ENCODE assay signal across 15 cellular contexts in the genomic region with DNA sequence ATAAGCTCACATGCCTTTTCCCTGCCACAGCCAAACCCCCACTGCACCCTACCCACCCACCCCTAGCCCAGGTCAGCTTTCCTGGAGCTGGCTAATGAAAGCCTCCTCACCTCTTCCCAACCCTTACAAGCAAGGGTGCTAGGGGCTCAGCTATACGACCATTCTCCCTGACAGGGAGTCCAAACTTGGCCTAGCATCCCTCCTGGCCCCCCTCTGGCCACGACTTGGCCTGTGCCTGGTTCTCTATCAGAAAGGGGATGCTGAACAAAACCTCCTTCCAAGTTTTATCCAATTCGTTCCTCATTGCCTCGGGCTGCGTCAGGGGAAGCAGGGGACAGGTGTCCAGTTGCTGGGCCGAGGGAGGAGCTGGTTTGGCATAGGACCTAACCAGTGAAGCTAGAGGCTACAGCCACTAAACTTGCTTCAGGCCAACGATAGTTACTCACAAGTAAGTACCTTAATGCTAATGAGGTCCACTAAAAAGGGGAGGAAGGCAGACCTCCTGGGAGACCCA. TPM values are rescaled to one million over a fixed set of nuclear protein-coding genes. Genes with fewer than 3 reads are reported as not detected.
DNase-seq lines count a peak whose midpoint lies in the region; ATAC-seq and TF ChIP-seq lines count a peak whose summit lies in the region.
"Had no signal": no experiment of that assay in that cellular context is flagged by ENCODE, and none has a peak within 500 bp of the region (broad histone marks: within the 10 kb centered on the region; RNA-seq: fewer than 3 reads in every experiment).

No MANE protein-coding gene starts in this region.

- H3K36me3 ChIP-seq in osteoblast (ENCODE audit: insufficient read depth, low read length) = no peaks in the 10 kb centered on the region

- no peaks in the 10 kb centered on the region for H3K4me1 Mint-ChIP-seq in activated CD8-positive, alpha-beta memory T cell treated with anti-CD3 and anti-CD28 coated beads, Interleukin-2, amount 10 ng/mL, durations not matched to agents 7 days and 5 days
- H3K4me1 Mint-ChIP-seq in activated CD8-positive, alpha-beta T cell treated with anti-CD3 and anti-CD28 coated beads for 36 hours (ENCODE audit: low read depth) = no peaks in the 10 kb centered on the region
- H3K4me1 Mint-ChIP-seq: CD14-positive monocyte; CD4-positive, alpha-beta memory T cell had no signal

- H3K4me1 ChIP-seq in osteoblast (ENCODE audit: insufficient read depth, low read length) = peaks cover 4% of the 10 kb centered on the region

- no peak overlapping the region for H3K27ac Mint-ChIP-seq in activated CD8-positive, alpha-beta memory T cell treated with anti-CD3 and anti-CD28 coated beads, Interleukin-2, amount 10 ng/mL, durations not matched to agents 7 days and 5 days
- no peak overlapping the region for H3K27ac Mint-ChIP-seq in activated CD8-positive, alpha-beta T cell treated with anti-CD3 and anti-CD28 coated beads for 36 hours
- H3K27ac Mint-ChIP-seq: CD14-positive monocyte had no signal

- POLR2A ChIA-PET in activated CD8-positive, alpha-beta T cell treated with anti-CD3 and anti-CD28 coated beads for 36 hours (lab: Charles Lee) = interaction anchor here (0.5 kb wide), 1 partner anchor 60 kb away, joined by 3 read pairs; no protein-coding TSS in a partner anchor

- H3K27ac ChIP-seq in osteoblast (ENCODE audit: low read depth, low read length) (no peak overlapping the region), dorsolateral prefrontal cortex (peak overlapping the region in 21 of 59 donors; percentile 5 to 76 (median 56))

- no peak overlapping the region for H3K4me2 ChIP-seq in osteoblast (ENCODE audit: insufficient read depth, low read length)

- CTCF ChIA-PET in activated CD8-positive, alpha-beta memory T cell treated with anti-CD3 and anti-CD28 coated beads, Interleukin-2, amount 10 ng/mL, durations not matched to agents 7 days and 5 days (lab: Charles Lee) = interaction anchor here (1.3 to 2.5 kb wide), 2 partner anchors 14 to 86 kb away, joined by 5 to 16 read pairs; no protein-coding TSS in a partner anchor
- CTCF ChIA-PET in activated CD8-positive, alpha-beta T cell treated with anti-CD3 and anti-CD28 coated beads for 36 hours (lab: Charles Lee) = interaction anchor here (1.0 to 2.2 kb wide), 2 partner anchors 14 to 66 kb away, joined by 3 to 15 read pairs; no protein-coding TSS in a partner anchor

- in situ Hi-C loops in GM13977 (cut with MboI; ENCODE audit: low pct_unique_long_range_greater_than_20kb, low sequenced_read_pairs, unreplicated experiment) = no loop called here

- peak; percentile 33 for DNase-seq in activated CD8-positive, alpha-beta memory T cell treated with anti-CD3 and anti-CD28 coated beads, Interleukin-2, amount 50 U/mL, for 48 hours
- DNase-seq in activated CD8-positive, alpha-beta memory T cell treated with anti-CD3 and anti-CD28 coated beads, Interleukin-2, amount 10 ng/mL, durations not matched to agents 7 days and 5 days = no peak
- peak; percentile 9 for DNase-seq in GM13977 (ENCODE audit: low spot score)
- DNase-seq in osteoblast (ENCODE audit: insufficient read length, low spot score, missing footprints) = peak; percentile 34
- DNase-seq in activated CD8-positive, alpha-beta T cell treated with anti-CD3 and anti-CD28 coated beads for 36 hours = no peak
- no peak for DNase-seq in dorsolateral prefrontal cortex
- no peak for DNase-seq in NCI-H1092 treated with DMSO at 0.1 percent for 48 hours (lab: John Stamatoyannopoulos, UW)
- DNase-seq: AML-193; CD4-positive, alpha-beta memory T cell; DMS79 treated with DMSO at 0.1 percent for 48 hours; GF-D8; HCEC 1CT had no signal

- no peaks in the 10 kb centered on the region for H4K20me1 ChIP-seq in osteoblast (ENCODE audit: insufficient read depth, low read length)

- TF ChIP-seq CTCF in GM13977 (IDR thresholded peaks at IDR 0.05; ENCODE audit: extremely low read depth, insufficient read depth, missing control alignments) (no peak), osteoblast (IDR thresholded peaks at IDR 0.05; ENCODE audit: extremely low read depth, low read depth, low read length) (no peak), dorsolateral prefrontal cortex (IDR thresholded peaks at IDR 0.05 in 54 of 56, conservative IDR thresholded peaks at IDR 0.05 in 2 of 56; ENCODE audit: low read depth in 1 of 56, partially characterized antibody in 56 of 56) (no peak)
- no peak for TF ChIP-seq CTCF in activated CD8-positive, alpha-beta T cell treated with anti-CD3 and anti-CD28 coated beads for 36 hours (IDR thresholded peaks at IDR 0.05)

- no peak overlapping the region for H2AFZ ChIP-seq in osteoblast (ENCODE audit: low read length)

- H3K9me3 ChIP-seq in osteoblast (ENCODE audit: low read depth, low read length) = no peaks in the 10 kb centered on the region

- no peak for ATAC-seq in activated CD8-positive, alpha-beta memory T cell treated with anti-CD3 and anti-CD28 coated beads, Interleukin-2, amount 10 ng/mL, durations not matched to agents 7 days and 5 days
- no peak for ATAC-seq in activated CD8-positive, alpha-beta T cell treated with anti-CD3 and anti-CD28 coated beads for 36 hours
- ATAC-seq: GM12878 had no signal

- H3K4me3 Mint-ChIP-seq in activated CD8-positive, alpha-beta memory T cell treated with anti-CD3 and anti-CD28 coated beads, Interleukin-2, amount 10 ng/mL, durations not matched to agents 7 days and 5 days = no peak overlapping the region
- H3K4me3 Mint-ChIP-seq in activated CD8-positive, alpha-beta T cell treated with anti-CD3 and anti-CD28 coated beads for 36 hours = no peak overlapping the region
- H3K4me3 Mint-ChIP-seq: CD14-positive monocyte; CD4-positive, alpha-beta memory T cell had no signal

- intact Hi-C loops in activated CD8-positive, alpha-beta T cell treated with anti-CD3 and anti-CD28 coated beads for 36 hours (cut with micrococcal nuclease) = no loop called here
- intact Hi-C loops in dorsolateral prefrontal cortex (cut with DNase I) = no loop called here

- H3K79me2 ChIP-seq in osteoblast (ENCODE audit: insufficient read depth, low read length) = no peaks in the 10 kb centered on the region

- no peaks in the 10 kb centered on the region for H3K36me3 Mint-ChIP-seq in activated CD8-positive, alpha-beta memory T cell treated with anti-CD3 and anti-CD28 coated beads, Interleukin-2, amount 10 ng/mL, durations not matched to agents 7 days and 5 days
- no peaks in the 10 kb centered on the region for H3K36me3 Mint-ChIP-seq in activated CD8-positive, alpha-beta T cell treated with anti-CD3 and anti-CD28 coated beads for 36 hours (ENCODE audit: low read depth)
- H3K36me3 Mint-ChIP-seq: CD14-positive monocyte had no signal

- H3K4me3 ChIP-seq in osteoblast (ENCODE audit: insufficient read depth, low read length) = no peak overlapping the region
- no peak overlapping the region for H3K4me3 ChIP-seq in dorsolateral prefrontal cortex
- H3K4me3 ChIP-seq: GM12878 had no signal

- no peaks in the 10 kb centered on the region for H3K27me3 Mint-ChIP-seq in activated CD8-positive, alpha-beta memory T cell treated with anti-CD3 and anti-CD28 coated beads, Interleukin-2, amount 10 ng/mL, durations not matched to agents 7 days and 5 days
- no peaks in the 10 kb centered on the region for H3K27me3 Mint-ChIP-seq in activated CD8-positive, alpha-beta T cell treated with anti-CD3 and anti-CD28 coated beads for 36 hours
- H3K27me3 Mint-ChIP-seq: CD4-positive, alpha-beta memory T cell had no signal

- H3K27me3 ChIP-seq in osteoblast (ENCODE audit: insufficient read depth, low read length) = no peaks in the 10 kb centered on the region
- H3K27me3 ChIP-seq in dorsolateral prefrontal cortex = no peaks in the 10 kb centered on the region

- no peaks in the 10 kb centered on the region for H3K9me3 Mint-ChIP-seq in activated CD8-positive, alpha-beta memory T cell treated with anti-CD3 and anti-CD28 coated beads, Interleukin-2, amount 10 ng/mL, durations not matched to agents 7 days and 5 days (ENCODE audit: low read depth)
- no peaks in the 10 kb centered on the region for H3K9me3 Mint-ChIP-seq in activated CD8-positive, alpha-beta T cell treated with anti-CD3 and anti-CD28 coated beads for 36 hours
- H3K9me3 Mint-ChIP-seq: CD14-positive monocyte; CD4-positive, alpha-beta memory T cell had no signal

RNA-seq across cellular contexts. Expression of a gene that starts 8.6 kb away (rescaled TPM):
- 1 to 10 TPM; 2.3 to 3.0 TPM for total RNA-seq in activated CD8-positive, alpha-beta memory T cell treated with anti-CD3 and anti-CD28 coated beads, Interleukin-2, amount 10 ng/mL, durations not matched to agents 7 days and 5 days
- 1.5 and 1.8 TPM in 2 replicates for total RNA-seq in osteoblast
- 1 to 10 TPM; 2.5 to 2.6 TPM for total RNA-seq in activated CD8-positive, alpha-beta T cell treated with anti-CD3 and anti-CD28 coated beads for 36 hours
- 10 to 100 TPM in 39 of 120 experiments, 1 to 10 TPM in 81; 4.7 to 14.8 (median 8.4) TPM for total RNA-seq in dorsolateral prefrontal cortex

RNA-seq across cellular contexts. Expression of a gene that starts 32.7 kb away (rescaled TPM):
- total RNA-seq in activated CD8-positive, alpha-beta memory T cell treated with anti-CD3 and anti-CD28 coated beads, Interleukin-2, amount 10 ng/mL, durations not matched to agents 7 days and 5 days = not detected
- total RNA-seq in osteoblast (under 0.01 TPM in 1 of 2 replicates, not detected in the other), dorsolateral prefrontal cortex (1,000 to 10,000 TPM in 1 of 120 experiments, 100 to 1,000 TPM in 115, 10 to 100 TPM in 4; 87.4 to 1,120 (median 263) TPM)
- total RNA-seq in activated CD8-positive, alpha-beta T cell treated with anti-CD3 and anti-CD28 coated beads for 36 hours = not detected
- total RNA-seq: CD4-positive, alpha-beta memory T cell; GM12878; HT-29 had no signal

RNA-seq across cellular contexts. Expression of a gene that starts 46.1 kb away (rescaled TPM):
- total RNA-seq in activated CD8-positive, alpha-beta memory T cell treated with anti-CD3 and anti-CD28 coated beads, Interleukin-2, amount 10 ng/mL, durations not matched to agents 7 days and 5 days = 10 to 100 TPM; 22.8 to 23.0 TPM
- total RNA-seq in osteoblast = 16.5 and 19.5 TPM in 2 replicates
- total RNA-seq in activated CD8-positive, alpha-beta T cell treated with anti-CD3 and anti-CD28 coated beads for 36 hours = 10 to 100 TPM; 18.8 to 21.6 TPM
- total RNA-seq in dorsolateral prefrontal cortex = 10 to 100 TPM; 14.3 to 46.6 (median 24.8) TPM

Comparison
In these comparisons a context has a peak if more than half of its experiments do, and no peak if none do; other contexts are left out.
1. DNase-seq: peak in activated CD8-positive, alpha-beta memory T cell treated with anti-CD3 and anti-CD28 coated beads, Interleukin-2, amount 50 U/mL, for 48 hours (single experiment), GM13977 (single experiment) and osteoblast (single experiment); none in activated CD8-positive, alpha-beta memory T cell treated with anti-CD3 and anti-CD28 coated beads, Interleukin-2, amount 10 ng/mL, durations not matched to agents 7 days and 5 days (single experiment), activated CD8-positive, alpha-beta T cell treated with anti-CD3 and anti-CD28 coated beads for 36 hours (single experiment), dorsolateral prefrontal cortex (0 of 10) and NCI-H1092 treated with DMSO at 0.1 percent for 48 hours (single experiment).
2. RNA of a gene that starts 32.7 kb away (total RNA-seq): 87.4 to 1,120 TPM in dorsolateral prefrontal cortex; not detected in activated CD8-positive, alpha-beta memory T cell treated with anti-CD3 and anti-CD28 coated beads, Interleukin-2, amount 10 ng/mL, durations not matched to agents 7 days and 5 days, under 0.01 TPM in osteoblast and not detected in activated CD8-positive, alpha-beta T cell treated with anti-CD3 and anti-CD28 coated beads for 36 hours; every median in the first group is over 10 times any median in the second.